16 cellular contexts compared by ENCODE assay signal in the genomic region with DNA sequence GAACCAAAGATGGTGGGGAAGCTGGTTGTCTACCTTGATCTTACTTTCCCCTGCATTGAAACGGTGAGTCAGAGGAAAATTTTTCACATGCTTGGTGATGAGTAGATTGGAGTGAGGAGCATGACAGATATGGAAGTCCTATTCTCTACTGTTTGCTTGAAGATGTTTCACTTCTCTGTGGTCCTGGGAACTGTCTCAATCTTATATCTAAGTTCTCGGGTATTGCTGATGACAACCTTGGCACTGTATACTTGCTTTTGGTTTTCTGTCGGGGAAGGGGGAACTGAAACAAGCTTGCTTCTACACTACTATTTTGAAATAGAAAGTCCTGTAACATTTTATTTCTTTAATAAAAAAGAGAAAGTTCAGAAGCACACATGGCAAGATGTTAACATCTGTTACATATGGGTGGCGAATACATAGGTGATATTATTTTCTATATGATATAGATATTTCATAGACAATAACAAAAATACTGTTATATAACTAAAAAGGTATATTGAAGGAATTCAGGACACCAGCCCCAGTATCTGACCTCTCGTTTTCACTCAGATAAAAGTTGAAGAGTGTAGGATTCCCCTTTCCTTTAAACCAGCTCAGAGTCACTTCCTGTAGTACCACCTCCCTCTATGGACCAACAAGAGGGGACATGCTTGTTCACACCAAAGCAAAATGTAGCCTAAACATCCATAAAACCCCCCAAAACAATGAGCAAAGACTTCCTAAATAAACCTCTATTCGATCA.
A peak's percentile ranks its signal among the peaks of the same experiment; 100 is the strongest.
DNase-seq lines count a peak whose midpoint lies in the region; ATAC-seq, FAIRE-seq and TF ChIP-seq lines count a peak whose summit lies in the region.
"Had no signal": no experiment of that assay in that cellular context is flagged by ENCODE, and none has a peak within 500 bp of the region (broad histone marks: within the 10 kb centered on the region; RNA-seq: fewer than 3 reads in every experiment).

No MANE protein-coding gene starts in this region.

- peak overlapping the region; percentile 79 for H2AFZ ChIP-seq in Karpas-422 (ENCODE audit: low read length)

- TF ChIP-seq CTCF in GM13976 (IDR thresholded peaks at IDR 0.05; ENCODE audit: borderline replicate concordance, control extremely low read depth, extremely low read depth, insufficient read depth, missing control alignments): no peak
- TF ChIP-seq CTCF in GM20000 (IDR thresholded peaks at IDR 0.05; ENCODE audit: extremely low read depth, missing control alignments): no peak

- H3K79me2 ChIP-seq in Karpas-422 (ENCODE audit: low read length): no peaks in the 10 kb centered on the region

- no peaks in the 10 kb centered on the region for H3K9me2 ChIP-seq in Karpas-422 (replicated peaks; ENCODE audit: insufficient read depth, low read length)

- ATAC-seq in HG02970 (IDR thresholded peaks at IDR 0.05; ENCODE audit: low FRiP score, unreplicated experiment): peak; percentile 84
- ATAC-seq: naive thymus-derived CD8-positive, alpha-beta T cell had no signal

- H4K20me1 ChIP-seq in Karpas-422 (ENCODE audit: insufficient read depth, low read depth, low read length): no peaks in the 10 kb centered on the region

- no peak for FAIRE-seq in HTR-8/SVneo (lab: Jason Lieb, UNC)

- H3K36me3 ChIP-seq in Karpas-422 (ENCODE audit: insufficient read depth, low read length): no peaks in the 10 kb centered on the region
- H3K36me3 ChIP-seq: SJSA1 had no signal

- DNase-seq in GM13976 (ENCODE audit: low spot score): peak; percentile 14
- DNase-seq in GM20000 (ENCODE audit: low spot score): peak; percentile 10
- DNase-seq in Karpas-422: peak; percentile 49
- no peak for DNase-seq in EL
- DNase-seq in NCI-H226: no peak
- no peak for DNase-seq in HTR-8/SVneo (ENCODE audit: insufficient read length, low spot score)
- DNase-seq in retina: no peak
- DNase-seq: activated CD4-positive, alpha-beta T cell treated with anti-CD3 and anti-CD28 coated beads for 48 hours; DMS79 treated with DMSO at 0.1 percent for 48 hours; IMR-90; naive thymus-derived CD8-positive, alpha-beta T cell; NCI-H446 treated with DMSO at 0.1 percent for 48 hours; stimulated activated CD4-positive, alpha-beta T cell treated with anti-CD3 and anti-CD28 coated beads, Interleukin-12 subunit alpha, Interleukin-12 subunit beta, amount 100 ng/mL, for 4 hours; stimulated activated CD8-positive, alpha-beta memory T cell treated with anti-CD3 and anti-CD28 coated beads, Interleukin-4, amount 100 ng/mL, for 48 hours had no signal

- no peaks in the 10 kb centered on the region for H3K9me3 ChIP-seq in Karpas-422 (ENCODE audit: low read length)
- H3K9me3 ChIP-seq: SJSA1 had no signal

- H3K9ac ChIP-seq in Karpas-422 (ENCODE audit: low read length): no peak overlapping the region

- H3K27me3 ChIP-seq in Karpas-422 (ENCODE audit: low read length): no peaks in the 10 kb centered on the region
- H3K27me3 ChIP-seq: SJSA1 had no signal

- in situ Hi-C loops in GM13976 (cut with MboI; ENCODE audit: low sequenced_read_pairs, unreplicated experiment): loop anchor here (25.0 kb wide), 1 partner anchor 1217 kb away; no protein-coding TSS in a partner anchor

- H3K27ac ChIP-seq in Karpas-422 (ENCODE audit: low read length): no peak overlapping the region
- H3K27ac ChIP-seq: SJSA1 had no signal

- H3K4me2 ChIP-seq in Karpas-422 (ENCODE audit: low read depth, low read length, poor library complexity, severe bottlenecking): peak overlapping the region; percentile 25

- no peak overlapping the region for H3K4me3 ChIP-seq in Karpas-422 (ENCODE audit: low read length)
- H3K4me3 ChIP-seq: SJSA1 had no signal

- H3K4me1 ChIP-seq in Karpas-422 (ENCODE audit: low read length): peaks cover 13% of the 10 kb centered on the region
- H3K4me1 ChIP-seq: SJSA1 had no signal

Comparison
In these comparisons a context has a peak if more than half of its experiments do, and no peak if none do; other contexts are left out.
1. DNase-seq: peak in GM13976 (single experiment), GM20000 (single experiment) and Karpas-422 (single experiment); none in EL (single experiment), NCI-H226 (single experiment), HTR-8/SVneo (single experiment) and retina (single experiment).